Comparison of ENCODE assay signal across 10 cellular contexts in the genomic region with DNA sequence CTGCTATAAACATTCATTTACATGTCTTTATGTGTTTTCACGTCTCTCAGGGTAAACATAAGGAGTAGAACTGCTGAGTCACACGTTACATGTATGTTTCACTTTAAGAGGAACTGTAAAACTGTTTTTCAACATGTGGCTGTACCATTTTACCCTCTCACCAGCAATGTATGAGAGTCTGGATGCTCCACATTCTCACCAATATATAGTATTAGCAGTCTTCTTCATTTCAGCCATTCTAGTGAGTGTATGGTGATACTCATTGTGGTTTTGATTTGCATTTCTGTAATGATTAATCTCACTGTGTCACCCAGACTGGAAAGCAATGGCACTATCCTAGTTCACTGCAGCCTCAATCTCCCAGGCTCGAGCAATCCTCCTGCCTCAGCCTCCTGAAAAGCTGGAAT. TPM values are rescaled to one million over a fixed set of nuclear protein-coding genes. Genes with fewer than 3 reads are reported as not detected.
DNase-seq lines count a peak whose midpoint lies in the region; ATAC-seq and TF ChIP-seq lines count a peak whose summit lies in the region.
"Had no signal": no experiment of that assay in that cellular context is flagged by ENCODE, and none has a peak within 500 bp of the region (broad histone marks: within the 10 kb centered on the region; RNA-seq: fewer than 3 reads in every experiment).

No MANE protein-coding gene starts in this region.

- peaks cover 10% of the 10 kb centered on the region for H3K36me3 Mint-ChIP-seq in chondrocyte (ENCODE audit: low read depth)

- peaks cover 3% of the 10 kb centered on the region for H3K4me1 Mint-ChIP-seq in chondrocyte (ENCODE audit: low read depth)

- peak; percentile 95 for ATAC-seq in GM18508 (IDR thresholded peaks at IDR 0.05; ENCODE audit: insufficient read depth, unreplicated experiment)
- peak; percentile 92 for ATAC-seq in GM21390 (IDR thresholded peaks at IDR 0.05; ENCODE audit: unreplicated experiment)
- ATAC-seq in HG03175 (IDR thresholded peaks at IDR 0.05; ENCODE audit: unreplicated experiment), result peak; percentile 98
- ATAC-seq: left cardiac atrium had no signal

- H3K4me3 Mint-ChIP-seq in chondrocyte (ENCODE audit: unreplicated experiment), result no peak overlapping the region

- H3K9me3 Mint-ChIP-seq in chondrocyte (ENCODE audit: low read depth), result no peaks in the 10 kb centered on the region

- H3K27ac Mint-ChIP-seq in chondrocyte (ENCODE audit: unreplicated experiment), result peak overlapping the region; percentile 36

- no peak for TF ChIP-seq CTCF in chondrocyte (IDR thresholded peaks at IDR 0.05)

- DNase-seq in chondrocyte (ENCODE audit: low spot score) (no peak), T1000 (lab: John Stamatoyannopoulos, UW) (no peak), GOT3 (lab: John Stamatoyannopoulos, UW) (no peak), pons (ENCODE audit: low spot score) (no peak), NCI-H510A treated with DMSO at 0.1 percent for 48 hours (lab: John Stamatoyannopoulos, UW) (no peak)
- DNase-seq: dorsolateral prefrontal cortex, left cardiac atrium had no signal

- H3K27me3 Mint-ChIP-seq in chondrocyte (ENCODE audit: low read depth), result no peaks in the 10 kb centered on the region

RNA-seq across cellular contexts. Expression of a gene that starts 37.1 kb away (rescaled TPM):
- total RNA-seq in chondrocyte, result 45.6 to 52.6 TPM (median 45.8 TPM) in 3 replicates
